12 cellular contexts compared by ENCODE assay signal in genomic region chr3:129051776-129052400, GRCh38. TPM values are rescaled to one million over a fixed set of nuclear protein-coding genes. Genes with fewer than 3 reads are reported as not detected.
DNase-seq lines count a peak whose midpoint lies in the region; ATAC-seq, FAIRE-seq and TF ChIP-seq lines count a peak whose summit lies in the region.
"Had no signal": no experiment of that assay in that cellular context is flagged by ENCODE, and none has a peak within 500 bp of the region (broad histone marks: within the 10 kb centered on the region; RNA-seq: fewer than 3 reads in every experiment).

No MANE protein-coding gene starts in this region.

- H3K9me3 Mint-ChIP-seq in nephron: peaks cover 9% of the 10 kb centered on the region
- H3K9me3 Mint-ChIP-seq in stimulated activated naive B cell treated with anti-CD40 and anti-IgM and Interleukin-4, amounts not matched to agents 10 μg/mL and 1 μg/mL and 100 μg/mL, for 72 hours: peaks cover 6 to 7% of the 10 kb centered on the region in 2 donors

- H3K27me3 Mint-ChIP-seq in nephron (ENCODE audit: low read depth): peaks cover 12% of the 10 kb centered on the region
- H3K27me3 Mint-ChIP-seq in stimulated activated naive B cell treated with anti-CD40 and anti-IgM and Interleukin-4, amounts not matched to agents 10 μg/mL and 1 μg/mL and 100 μg/mL, for 72 hours: peaks cover 16 to 19% of the 10 kb centered on the region in 2 donors

- H3K4me3 ChIP-seq in fibroblast of the aortic adventitia (ENCODE audit: low read depth, low read length): no peak overlapping the region

- H3K4me1 Mint-ChIP-seq in nephron: peaks cover 20% of the 10 kb centered on the region
- peaks cover 5 to 10% of the 10 kb centered on the region in 2 donors for H3K4me1 Mint-ChIP-seq in stimulated activated naive B cell treated with anti-CD40 and anti-IgM and Interleukin-4, amounts not matched to agents 10 μg/mL and 1 μg/mL and 100 μg/mL, for 72 hours

- DNase-seq in ACHN (peak; percentile 37), NCI-H2196 treated with DMSO at 0.1 percent for 48 hours (lab: John Stamatoyannopoulos, UW; ENCODE audit: unreplicated experiment) (peak; percentile 52), fibroblast of the aortic adventitia (ENCODE audit: low read depth) (peak; percentile 20), GM19239 (ENCODE audit: insufficient read length, low spot score) (no peak)
- DNase-seq in activated CD8-positive, alpha-beta memory T cell treated with anti-CD3 and anti-CD28 coated beads, Interleukin-2, amount 50 U/mL, for 48 hours: no peak
- no peak for DNase-seq in activated naive CD4-positive, alpha-beta T cell treated with Interleukin-2 at 50 U/mL for 16 hours
- DNase-seq in stimulated activated naive B cell treated with anti-CD40 and anti-IgM and Interleukin-4, amounts not matched to agents 10 μg/mL and 1 μg/mL and 100 μg/mL, for 72 hours: no peak
- DNase-seq: amygdala had no signal

- TF ChIP-seq CTCF in fibroblast of the aortic adventitia (IDR thresholded peaks at IDR 0.05; ENCODE audit: insufficient read depth, low read length): no peak
- no peak for TF ChIP-seq CTCF in nephron (IDR thresholded peaks at IDR 0.05; ENCODE audit: unreplicated experiment in 3 of 3)

- peak overlapping the region; percentile 59 to 82 (median 76) for H3K27ac Mint-ChIP-seq in nephron
- no peak overlapping the region for H3K27ac Mint-ChIP-seq in stimulated activated naive B cell treated with anti-CD40 and anti-IgM and Interleukin-4, amounts not matched to agents 10 μg/mL and 1 μg/mL and 100 μg/mL, for 72 hours

- H3K4me3 Mint-ChIP-seq in nephron: no peak overlapping the region
- H3K4me3 Mint-ChIP-seq in stimulated activated naive B cell treated with anti-CD40 and anti-IgM and Interleukin-4, amounts not matched to agents 10 μg/mL and 1 μg/mL and 100 μg/mL, for 72 hours: no peak overlapping the region

- in situ Hi-C loops in ACHN (cut with HindIII; ENCODE audit: low pct_ligation_motif_present, low pct_unique_long_range_greater_than_20kb, low sequenced_read_pairs): no loop called here

- no peaks in the 10 kb centered on the region for H3K36me3 Mint-ChIP-seq in nephron (ENCODE audit: low read depth)
- peaks cover 7 to 8% of the 10 kb centered on the region in 2 donors for H3K36me3 Mint-ChIP-seq in stimulated activated naive B cell treated with anti-CD40 and anti-IgM and Interleukin-4, amounts not matched to agents 10 μg/mL and 1 μg/mL and 100 μg/mL, for 72 hours

- no peak for FAIRE-seq in GM19239 (lab: Jason Lieb, UNC)
- FAIRE-seq: endometrium had no signal

- ATAC-seq in stimulated activated naive B cell treated with anti-CD40 and anti-IgM and Interleukin-4, amounts not matched to agents 10 μg/mL and 1 μg/mL and 100 μg/mL, for 72 hours (replicated peaks): no peak

RNA-seq across cellular contexts. Expression of gene GP9, which starts 8.7 kb away (rescaled TPM):
- not detected in 2 replicates for total RNA-seq in fibroblast of the aortic adventitia (ENCODE audit: low replicate concordance)
- total RNA-seq: RPMI7951, urinary bladder had no signal

RNA-seq across cellular contexts. Expression of gene EFCC1, which starts 50.8 kb away (rescaled TPM):
- total RNA-seq in fibroblast of the aortic adventitia (ENCODE audit: low replicate concordance): not detected in 2 replicates
- total RNA-seq: RPMI7951 had no signal

RNA-seq across cellular contexts. Expression of gene CFAP92, which starts 58.0 kb away (rescaled TPM):
- total RNA-seq in fibroblast of the aortic adventitia (ENCODE audit: low replicate concordance): 0.49 TPM in 1 of 2 replicates, not detected in the other

Comparison
In these comparisons a context has a peak if more than half of its experiments do, and no peak if none do; other contexts are left out.
1. DNase-seq: peak in ACHN (single experiment), NCI-H2196 treated with DMSO at 0.1 percent for 48 hours (single experiment) and fibroblast of the aortic adventitia (single experiment); none in activated CD8-positive, alpha-beta memory T cell treated with anti-CD3 and anti-CD28 coated beads, Interleukin-2, amount 50 U/mL, for 48 hours (single experiment), activated naive CD4-positive, alpha-beta T cell treated with Interleukin-2 at 50 U/mL for 16 hours (single experiment), GM19239 (single experiment) and stimulated activated naive B cell treated with anti-CD40 and anti-IgM and Interleukin-4, amounts not matched to agents 10 μg/mL and 1 μg/mL and 100 μg/mL, for 72 hours (single experiment).